In genomic region chr5:129904667-129905466, GRCh38 we compare ENCODE assay signal across 9 cellular contexts. TPM values are rescaled to one million over a fixed set of nuclear protein-coding genes. Genes with fewer than 3 reads are reported as not detected.
DNase-seq lines count a peak whose midpoint lies in the region; ATAC-seq, FAIRE-seq and TF ChIP-seq lines count a peak whose summit lies in the region.
"Had no signal": no experiment of that assay in that cellular context is flagged by ENCODE, and none has a peak within 500 bp of the region (broad histone marks: within the 10 kb centered on the region; RNA-seq: fewer than 3 reads in every experiment).

No MANE protein-coding gene starts in this region.

- H3K4me1 ChIP-seq in A549: peaks cover 12% of the 10 kb centered on the region
- peaks cover 28% of the 10 kb centered on the region for H3K4me1 ChIP-seq in left ventricle myocardium inferior
- H3K4me1 ChIP-seq in rectal smooth muscle tissue (ENCODE audit: control insufficient read depth, insufficient read depth, low read length): peaks cover 7% of the 10 kb centered on the region

- intact Hi-C loops in left ventricle myocardium inferior (cut with micrococcal nuclease): loop anchor here (10.0 kb wide), 1 partner anchor 240 kb away; no protein-coding TSS in a partner anchor

- TF ChIP-seq POLR2A in A549 (IDR thresholded peaks at IDR 0.05; ENCODE audit: low read length): no peak

- TF ChIP-seq EP300 in A549 (IDR thresholded peaks at IDR 0.05): no peak

- no peak overlapping the region for H3K9ac ChIP-seq in rectal smooth muscle tissue (ENCODE audit: low read length)

- H3K27me3 ChIP-seq in left ventricle myocardium inferior (ENCODE audit: low read depth): peaks cover 43% of the 10 kb centered on the region
- H3K27me3 ChIP-seq in rectal smooth muscle tissue (ENCODE audit: control insufficient read depth, insufficient read depth, low read length): peaks cover 10% of the 10 kb centered on the region

- H3K4me3 ChIP-seq in A549 (peak overlapping the region; percentile 72), left ventricle myocardium inferior (peak overlapping the region; percentile 82), rectal smooth muscle tissue (ENCODE audit: low read length) (peak overlapping the region; percentile 80)

- H3K36me3 ChIP-seq in left ventricle myocardium inferior (no peaks in the 10 kb centered on the region), rectal smooth muscle tissue (ENCODE audit: control insufficient read depth, insufficient read depth, low read length) (no peaks in the 10 kb centered on the region)

- TF ChIP-seq RAD21 in A549 (conservative IDR thresholded peaks at IDR 0.05 in 1 of 2, IDR thresholded peaks at IDR 0.05 in 1 of 2): no peak

- 2% methylated on average over 10 of the region's 103 CpGs for WGBS in A549 (ENCODE audit: missing lambda C conversion rate)

- CTCF ChIA-PET in A549 (lab: Yijun Ruan, JAX): interaction anchor here (0.9 kb wide), 1 partner anchor 11 kb away, joined by 4 read pairs; no protein-coding TSS in a partner anchor

- H3K27ac ChIP-seq in A549 (peak overlapping the region in 1 of 2 experiments; percentile 79; a peak in 4 of 6 replicates), left ventricle myocardium inferior (replicated peaks) (peak overlapping the region; percentile 73), rectal smooth muscle tissue (ENCODE audit: low read depth, low read length) (no peak overlapping the region)

- peak overlapping the region; percentile 100 for H3K4me2 ChIP-seq in A549

- TF ChIP-seq CTCF in A549 (IDR thresholded peaks at IDR 0.05): no peak
- no peak for TF ChIP-seq CTCF in left ventricle myocardium inferior (IDR thresholded peaks at IDR 0.05; ENCODE audit: borderline replicate concordance)

- POLR2A ChIA-PET in A549 (lab: Yijun Ruan, JAX): no interaction called here

- FAIRE-seq in A549 (lab: Jason Lieb, UNC): no peak
- FAIRE-seq: GM18507 had no signal

- peak in 1 of 2 experiments; percentile 5 for DNase-seq in A549 (ENCODE audit: low read depth in 1 of 2, low spot score in 1 of 2)
- DNase-seq in activated naive CD4-positive, alpha-beta T cell treated with anti-CD3 and anti-CD28 coated beads, Interleukin-2, amount 50 U/mL, for 16 hours: peak; percentile 12
- DNase-seq in left ventricle myocardium inferior: peak; percentile 19
- no peak for DNase-seq in NCI-H1694 (lab: John Stamatoyannopoulos, UW)
- no peak for DNase-seq in NCI-H774 (lab: John Stamatoyannopoulos, UW)

- ATAC-seq in A549 (peak; percentile 50 to 65), GM18873 (IDR thresholded peaks at IDR 0.05; ENCODE audit: low FRiP score, unreplicated experiment) (peak; percentile 26), HG03095 (IDR thresholded peaks at IDR 0.05; ENCODE audit: unreplicated experiment) (peak; percentile 40)

- H3K9me3 ChIP-seq in A549: no peaks in the 10 kb centered on the region
- no peaks in the 10 kb centered on the region for H3K9me3 ChIP-seq in left ventricle myocardium inferior (replicated peaks)

TF ChIP-seq in A549, 52 proteins besides CTCF, POLR2A, EP300 and RAD21:
- no peak for TF ChIP-seq RARB (CRISPR knock-in tag; IDR thresholded peaks at IDR 0.05)
- TF ChIP-seq MAX (IDR thresholded peaks at IDR 0.05): peak; percentile 52; the same call in 1 of the 2 replicates

RNA-seq across cellular contexts. Expression of gene CHSY3, which starts 0.6 kb away (rescaled TPM):
- polyA plus RNA-seq in A549 (2011; rRNA removed): 0.12 and 0.37 TPM in 2 replicates
- polyA plus RNA-seq in A549 (2012; cell fraction: cytosol; rRNA removed): 0.04 and 0.05 TPM in 2 replicates
- 0.11 TPM in 2 replicates for polyA plus RNA-seq in A549 (2012; cell fraction: nucleus; rRNA removed)
- 0.04 to 0.06 TPM (median 0.04 TPM) in 3 replicates for polyA plus RNA-seq in A549 (2017; fragmentation: RNase III; extraction: RNeasy Plus Mini Kit Qiagen cat#74134 plus additional on column Dnase treatment)
- 0.08 and 0.78 TPM in 2 replicates for polyA minus RNA-seq in A549 (2011; rRNA and poly(A)+ RNA removed)
- total RNA-seq in left ventricle myocardium inferior: 0.85 TPM

Comparison
In these comparisons a context has a peak if more than half of its experiments do, and no peak if none do; other contexts are left out.
1. DNase-seq: peak in activated naive CD4-positive, alpha-beta T cell treated with anti-CD3 and anti-CD28 coated beads, Interleukin-2, amount 50 U/mL, for 16 hours (single experiment) and left ventricle myocardium inferior (single experiment); none in NCI-H1694 (single experiment) and NCI-H774 (single experiment).
2. Peak in every context shown above with its lines, with median percentiles within 50 percentile points of each other: ATAC-seq and H3K4me3 ChIP-seq.